Comparison of ENCODE assay signal across 17 cellular contexts in the genomic region with DNA sequence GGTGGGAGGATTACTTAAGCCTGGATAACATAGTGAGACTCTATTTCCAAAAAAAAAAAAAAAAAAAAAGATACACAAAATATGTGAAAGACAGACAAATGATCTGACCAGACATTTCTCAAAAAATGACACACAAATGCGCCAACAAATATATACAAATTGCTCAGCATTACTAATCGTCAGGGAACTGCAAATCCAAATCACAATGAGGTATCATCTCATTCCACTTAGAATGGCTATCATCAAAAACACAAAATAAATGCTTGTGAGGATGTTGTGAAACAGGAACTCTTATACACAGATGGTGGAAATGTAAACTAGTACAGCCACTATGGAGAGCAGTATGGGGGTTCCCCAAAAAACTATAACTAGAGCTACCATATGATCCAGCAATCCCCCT.
DNase-seq lines count a peak whose midpoint lies in the region; ATAC-seq, FAIRE-seq and TF ChIP-seq lines count a peak whose summit lies in the region.
"Had no signal": no experiment of that assay in that cellular context is flagged by ENCODE, and none has a peak within 500 bp of the region (broad histone marks: within the 10 kb centered on the region; RNA-seq: fewer than 3 reads in every experiment).

No MANE protein-coding gene starts in this region.

- no peak overlapping the region for H3K9ac ChIP-seq in astrocyte (ENCODE audit: low read length)
- H3K9ac ChIP-seq in mesenchymal stem cell (ENCODE audit: low read length) = no peak overlapping the region
- H3K9ac ChIP-seq: BLaER1 treated with 17β-estradiol and CSF1 and Interleukin-3, amounts not matched to agents 10 nM and 100 nM had no signal

- no peak overlapping the region for H3K4me3 ChIP-seq in astrocyte (ENCODE audit: insufficient read depth, low read depth, low read length)
- no peak overlapping the region for H3K4me3 ChIP-seq in mesenchymal stem cell (ENCODE audit: insufficient read depth in 1 of 2, low read depth in 1 of 2, low read length in 2 of 2)
- H3K4me3 ChIP-seq: BLaER1 treated with 17β-estradiol and CSF1 and Interleukin-3, amounts not matched to agents 10 nM and 100 nM had no signal

- H3K27me3 Mint-ChIP-seq in astrocyte (ENCODE audit: low read depth, unreplicated experiment) = no peaks in the 10 kb centered on the region
- H3K27me3 Mint-ChIP-seq in natural killer cell treated with Interleukin-12 subunit alpha and Interleukin-12 subunit beta and Interleukin-15 and Interleukin-18, amount 100 ng/mL, for 72 hours = no peaks in the 10 kb centered on the region
- H3K27me3 Mint-ChIP-seq: B cell had no signal

- H3K36me3 ChIP-seq in astrocyte (ENCODE audit: insufficient read depth, low read length) (no peaks in the 10 kb centered on the region), mesenchymal stem cell (ENCODE audit: control insufficient read depth in 1 of 2, insufficient read depth in 2 of 2, low read depth in 1 of 2, low read length in 2 of 2) (no peaks in the 10 kb centered on the region)

- H3K18ac ChIP-seq in mesenchymal stem cell (ENCODE audit: low read depth in 1 of 2, low read length in 2 of 2) = no peak overlapping the region

- H3K27me3 ChIP-seq in astrocyte (ENCODE audit: insufficient read depth, low read length) = no peaks in the 10 kb centered on the region
- no peaks in the 10 kb centered on the region for H3K27me3 ChIP-seq in mesenchymal stem cell (ENCODE audit: control insufficient read depth in 1 of 2, insufficient read depth in 1 of 2, low read length in 2 of 2)
- H3K27me3 ChIP-seq: BLaER1 treated with 17β-estradiol and CSF1 and Interleukin-3, amounts not matched to agents 10 nM and 100 nM had no signal

- no peaks in the 10 kb centered on the region for H4K20me1 ChIP-seq in astrocyte (ENCODE audit: insufficient read depth, low read length)

- peaks cover 4% of the 10 kb centered on the region for H3K79me2 ChIP-seq in astrocyte (ENCODE audit: insufficient read depth, low read length)

- no peak overlapping the region for H3K4me3 Mint-ChIP-seq in astrocyte (ENCODE audit: unreplicated experiment)
- no peak overlapping the region for H3K4me3 Mint-ChIP-seq in natural killer cell treated with Interleukin-12 subunit alpha and Interleukin-12 subunit beta and Interleukin-15 and Interleukin-18, amount 100 ng/mL, for 72 hours
- H3K4me3 Mint-ChIP-seq: B cell; CD8-positive, alpha-beta T cell; H9 had no signal

- H3K27ac Mint-ChIP-seq in astrocyte (ENCODE audit: unreplicated experiment) = peak overlapping the region; percentile 92
- no peak overlapping the region for H3K27ac Mint-ChIP-seq in natural killer cell treated with Interleukin-12 subunit alpha and Interleukin-12 subunit beta and Interleukin-15 and Interleukin-18, amount 100 ng/mL, for 72 hours
- H3K27ac Mint-ChIP-seq: B cell; CD8-positive, alpha-beta T cell had no signal

- H3K79me1 ChIP-seq in mesenchymal stem cell (replicated peaks; ENCODE audit: low read length, poor library complexity, severe bottlenecking) = peaks cover 7% of the 10 kb centered on the region

- no peak for TF ChIP-seq CTCF in astrocyte (IDR thresholded peaks at IDR 0.05; ENCODE audit: insufficient read depth, low read depth, low read length)

- H4K8ac ChIP-seq in mesenchymal stem cell (ENCODE audit: low read length) = no peak overlapping the region

- ATAC-seq in HG03097 (IDR thresholded peaks at IDR 0.05; ENCODE audit: low FRiP score, unreplicated experiment) = no peak
- no peak for ATAC-seq in GM19397 (IDR thresholded peaks at IDR 0.05; ENCODE audit: unreplicated experiment)
- no peak for ATAC-seq in natural killer cell treated with Interleukin-12 subunit alpha and Interleukin-12 subunit beta and Interleukin-15 and Interleukin-18, amount 100 ng/mL, for 72 hours
- ATAC-seq: CD8-positive, alpha-beta T cell; HepG2 had no signal

- H3K4ac ChIP-seq in mesenchymal stem cell (ENCODE audit: low read depth in 1 of 2, low read length in 2 of 2) = no peak overlapping the region

- H2AK5ac ChIP-seq in mesenchymal stem cell (ENCODE audit: low read length, severe bottlenecking) = no peak overlapping the region

- H2BK15ac ChIP-seq in mesenchymal stem cell (ENCODE audit: low read depth, poor library complexity, severe bottlenecking) = no peak overlapping the region

- FAIRE-seq in astrocyte (lab: Jason Lieb, UNC) = no peak
- FAIRE-seq: G401.6, GM12892, H1, HepG2 had no signal

- H3K23ac ChIP-seq in mesenchymal stem cell (ENCODE audit: low read length in 2 of 2) = no peak overlapping the region

- H3K4me2 ChIP-seq in astrocyte (ENCODE audit: low read length) = no peak overlapping the region
- H3K4me2 ChIP-seq in mesenchymal stem cell (ENCODE audit: low read length, poor library complexity, severe bottlenecking) = no peak overlapping the region
- H3K4me2 ChIP-seq: BLaER1 treated with 17β-estradiol and CSF1 and Interleukin-3, amounts not matched to agents 10 nM and 100 nM had no signal

- peaks cover 18% of the 10 kb centered on the region for H3K4me1 Mint-ChIP-seq in astrocyte (ENCODE audit: low read depth, unreplicated experiment)
- peaks cover 39 to 48% of the 10 kb centered on the region in 2 donors for H3K4me1 Mint-ChIP-seq in natural killer cell treated with Interleukin-12 subunit alpha and Interleukin-12 subunit beta and Interleukin-15 and Interleukin-18, amount 100 ng/mL, for 72 hours (ENCODE audit: low read depth in 2 of 2)
- H3K4me1 Mint-ChIP-seq: B cell had no signal

- H2AFZ ChIP-seq in astrocyte (ENCODE audit: low read depth, low read length) (no peak overlapping the region), mesenchymal stem cell (ENCODE audit: low read depth, low read length) (no peak overlapping the region)

- H3K27ac ChIP-seq in astrocyte (ENCODE audit: low read depth, low read length) = peak overlapping the region; percentile 56
- peak overlapping the region; percentile 63 for H3K27ac ChIP-seq in epithelial cell of prostate
- no peak overlapping the region for H3K27ac ChIP-seq in mesenchymal stem cell (ENCODE audit: low read length, poor library complexity, severe bottlenecking)
- H3K27ac ChIP-seq: BLaER1 treated with 17β-estradiol and CSF1 and Interleukin-3, amounts not matched to agents 10 nM and 100 nM had no signal

- H3K4me1 ChIP-seq in astrocyte (ENCODE audit: insufficient read depth, low read length) = peaks cover 7% of the 10 kb centered on the region
- H3K4me1 ChIP-seq in mesenchymal stem cell (ENCODE audit: control insufficient read depth, insufficient read depth, low read depth, low read length) = peaks cover 3% of the 10 kb centered on the region
- H3K4me1 ChIP-seq: BLaER1 treated with 17β-estradiol and CSF1 and Interleukin-3, amounts not matched to agents 10 nM and 100 nM had no signal

- H3K36me3 Mint-ChIP-seq in astrocyte (ENCODE audit: low read depth, unreplicated experiment) = peaks cover 4% of the 10 kb centered on the region
- peaks cover 22% of the 10 kb centered on the region for H3K36me3 Mint-ChIP-seq in natural killer cell treated with Interleukin-12 subunit alpha and Interleukin-12 subunit beta and Interleukin-15 and Interleukin-18, amount 100 ng/mL, for 72 hours

- peaks cover 9% of the 10 kb centered on the region for H3K9me3 Mint-ChIP-seq in astrocyte (ENCODE audit: unreplicated experiment)
- peaks cover 15% of the 10 kb centered on the region for H3K9me3 Mint-ChIP-seq in natural killer cell treated with Interleukin-12 subunit alpha and Interleukin-12 subunit beta and Interleukin-15 and Interleukin-18, amount 100 ng/mL, for 72 hours

- DNase-seq in HCEC 1CT (peak; percentile 80), astrocyte (ENCODE audit: low read depth) (no peak), epithelial cell of prostate (ENCODE audit: low read depth, low spot score) (no peak), mesenchymal stem cell (peak; percentile 32)
- DNase-seq in natural killer cell treated with Interleukin-12 subunit alpha and Interleukin-12 subunit beta and Interleukin-15 and Interleukin-18, amount 100 ng/mL, for 72 hours (ENCODE audit: low spot score) = no peak
- DNase-seq: Calu3; CD8-positive, alpha-beta T cell; DMS79 treated with DMSO at 0.1 percent for 48 hours; H9 had no signal

- no peak overlapping the region for H2BK5ac ChIP-seq in mesenchymal stem cell (ENCODE audit: low read depth, low read length, poor library complexity, severe bottlenecking)

- H3K14ac ChIP-seq in mesenchymal stem cell (ENCODE audit: low read length in 2 of 2) = no peak overlapping the region

- no peak overlapping the region for H4K91ac ChIP-seq in mesenchymal stem cell (ENCODE audit: low read length)

- WGBS in mesenchymal stem cell = 48% methylated on average over 2 of the region's 2 CpGs

- H3K9me3 ChIP-seq in astrocyte (ENCODE audit: insufficient read depth, low read depth, low read length) = no peaks in the 10 kb centered on the region
- peaks cover 17% of the 10 kb centered on the region for H3K9me3 ChIP-seq in mesenchymal stem cell (ENCODE audit: control insufficient read depth, low read length)

- H2BK12ac ChIP-seq in mesenchymal stem cell (ENCODE audit: low read length in 2 of 2) = no peak overlapping the region

- no peak overlapping the region for H2BK120ac ChIP-seq in mesenchymal stem cell (ENCODE audit: low read depth, low read length)

Comparison
In these comparisons a context has a peak if more than half of its experiments do, and no peak if none do; other contexts are left out.
1. DNase-seq: peak in HCEC 1CT (single experiment) and mesenchymal stem cell (single experiment); none in astrocyte (single experiment), epithelial cell of prostate (single experiment) and natural killer cell treated with Interleukin-12 subunit alpha and Interleukin-12 subunit beta and Interleukin-15 and Interleukin-18, amount 100 ng/mL, for 72 hours (single experiment).